Comparison of ENCODE assay signal across 12 cellular contexts in the genomic region with DNA sequence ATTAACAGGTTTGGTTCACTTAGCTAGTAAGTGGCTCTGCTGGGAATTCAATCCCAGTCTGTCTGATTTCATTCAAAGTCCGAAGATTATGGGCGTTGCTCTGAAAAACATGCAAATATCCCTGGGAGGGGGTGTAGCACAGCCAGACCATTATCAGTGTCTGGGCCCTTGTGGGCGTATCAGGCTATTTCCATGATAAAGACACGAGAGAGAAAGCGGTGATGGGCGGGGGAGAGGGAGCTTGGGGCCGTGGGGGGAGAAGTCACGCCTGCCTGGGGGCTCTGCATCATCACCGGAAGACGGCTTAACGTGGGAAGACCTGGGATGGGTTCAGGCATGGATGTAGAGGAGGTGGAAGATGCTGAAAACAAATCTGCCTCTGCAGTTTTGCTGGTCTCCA. TPM values are rescaled to one million over a fixed set of nuclear protein-coding genes. Genes with fewer than 3 reads are reported as not detected.
DNase-seq lines count a peak whose midpoint lies in the region; ATAC-seq and TF ChIP-seq lines count a peak whose summit lies in the region.
"Had no signal": no experiment of that assay in that cellular context is flagged by ENCODE, and none has a peak within 500 bp of the region (broad histone marks: within the 10 kb centered on the region; RNA-seq: fewer than 3 reads in every experiment).

No MANE protein-coding gene starts in this region.

- H3K27ac ChIP-seq in fibroblast of lung (ENCODE audit: insufficient read depth, low read length) (peak overlapping the region; percentile 72), rectal smooth muscle tissue (ENCODE audit: low read depth, low read length) (peak overlapping the region; percentile 90)

- H3K4me3 ChIP-seq in H7 (ENCODE audit: insufficient read depth, low read depth, low read length), result no peak overlapping the region
- H3K4me3 ChIP-seq in fibroblast of lung (replicated peaks in 1 of 4; ENCODE audit: control extremely low read depth in 1 of 4, insufficient read depth in 1 of 4, low read depth in 3 of 4, low read length in 4 of 4), result no peak overlapping the region
- H3K4me3 ChIP-seq in rectal smooth muscle tissue (ENCODE audit: low read length), result no peak overlapping the region
- H3K4me3 ChIP-seq: spleen had no signal

- no peaks in the 10 kb centered on the region for H3K36me3 ChIP-seq in H7 (replicated peaks; ENCODE audit: control insufficient read depth, insufficient read depth, low read length)
- H3K36me3 ChIP-seq in fibroblast of lung (ENCODE audit: control insufficient read depth, insufficient read depth, low read length), result peaks cover 10% of the 10 kb centered on the region
- H3K36me3 ChIP-seq in rectal smooth muscle tissue (ENCODE audit: control insufficient read depth, insufficient read depth, low read length), result no peaks in the 10 kb centered on the region

- ATAC-seq in GM18498 (IDR thresholded peaks at IDR 0.05; ENCODE audit: unreplicated experiment) (no peak), GM21529 (IDR thresholded peaks at IDR 0.05; ENCODE audit: unreplicated experiment) (no peak)

- H3K9me3 ChIP-seq in fibroblast of lung (ENCODE audit: control insufficient read depth, insufficient read depth, low read depth, low read length), result no peaks in the 10 kb centered on the region
- H3K9me3 ChIP-seq: spleen had no signal

- in situ Hi-C loops in SK-MEL-5 (cut with HindIII; ENCODE audit: low pct_unique_long_range_greater_than_20kb, low sequenced_read_pairs) (no loop called here), G401 (cut with HindIII; ENCODE audit: low sequenced_read_pairs) (no loop called here)

- no peak overlapping the region for H3K4me2 ChIP-seq in fibroblast of lung (ENCODE audit: extremely low read depth, insufficient read depth, low read length)

- DNase-seq in H7 (peak; percentile 80), SK-MEL-5 (ENCODE audit: low read depth, low spot score) (peak; percentile 72), fibroblast of lung (ENCODE audit: low read depth in 2 of 2) (no peak), G401 (ENCODE audit: low spot score) (no peak), NCI-H2081 (lab: John Stamatoyannopoulos, UW) (no peak)
- DNase-seq: activated naive CD8-positive, alpha-beta T cell treated with anti-CD3 and anti-CD28 coated beads for 36 hours; DMS53; GOT3; spleen had no signal

- peak overlapping the region; percentile 10 for H3K9ac ChIP-seq in fibroblast of lung (ENCODE audit: insufficient read depth, low read length)
- no peak overlapping the region for H3K9ac ChIP-seq in rectal smooth muscle tissue (ENCODE audit: low read length)

- no peak for TF ChIP-seq CTCF in fibroblast of lung (conservative IDR thresholded peaks at IDR 0.05 in 1 of 2, IDR thresholded peaks at IDR 0.05 in 1 of 2; ENCODE audit: low read depth in 1 of 2, low read length in 2 of 2)

- H3K27me3 ChIP-seq in H7 (ENCODE audit: control insufficient read depth, insufficient read depth, low read length), result no peaks in the 10 kb centered on the region
- H3K27me3 ChIP-seq in fibroblast of lung (ENCODE audit: control insufficient read depth, insufficient read depth, low read length), result no peaks in the 10 kb centered on the region
- H3K27me3 ChIP-seq in rectal smooth muscle tissue (ENCODE audit: control insufficient read depth, insufficient read depth, low read length), result no peaks in the 10 kb centered on the region
- H3K27me3 ChIP-seq: spleen had no signal

- H3K4me1 ChIP-seq in fibroblast of lung (ENCODE audit: control insufficient read depth, extremely low read depth, insufficient read depth, low read length) (peaks cover 32% of the 10 kb centered on the region), rectal smooth muscle tissue (ENCODE audit: control insufficient read depth, insufficient read depth, low read length) (peaks cover 70% of the 10 kb centered on the region)

- no peak overlapping the region for H2AFZ ChIP-seq in fibroblast of lung (ENCODE audit: low read length)

- no peaks in the 10 kb centered on the region for H3K79me2 ChIP-seq in fibroblast of lung (ENCODE audit: control insufficient read depth, insufficient read depth, low read length)

- no peaks in the 10 kb centered on the region for H4K20me1 ChIP-seq in fibroblast of lung (ENCODE audit: control insufficient read depth, extremely low read depth, insufficient read depth, low read length)

RNA-seq across cellular contexts. Expression of a gene that starts 25.8 kb away (rescaled TPM):
- total RNA-seq in H7 (2014; rRNA removed; shearing (Covaris generic)), result 8.6 and 10.3 TPM in 2 replicates
- 423 and 449 TPM in 2 replicates for total RNA-seq in SK-MEL-5 (2014; rRNA removed; shearing (Covaris generic))
- 356 and 396 TPM in 2 replicates for polyA plus RNA-seq in SK-MEL-5 (2015; cell fraction: cytosol; rRNA removed)
- polyA plus RNA-seq in SK-MEL-5 (2015; cell fraction: nucleus; rRNA removed), result 73.7 and 89.0 TPM in 2 replicates
- total RNA-seq in fibroblast of lung, result 12.8 and 21.0 TPM in 2 replicates
- polyA plus RNA-seq in fibroblast of lung, result 14.5 and 22.7 TPM in 2 replicates
- polyA plus RNA-seq in fibroblast of lung (2012), result 6.8 and 14.9 TPM in 2 replicates
- 58.6 and 102 TPM in 2 replicates for polyA minus RNA-seq in fibroblast of lung (ENCODE audit: low replicate concordance)
- 4.7 and 44.7 TPM in 2 replicates for total RNA-seq in G401 (2014; rRNA removed; shearing (Covaris generic))

Comparison
In these comparisons a context has a peak if more than half of its experiments do, and no peak if none do; other contexts are left out.
1. DNase-seq: peak in H7 (single experiment) and SK-MEL-5 (single experiment); none in fibroblast of lung (0 of 2), G401 (single experiment) and NCI-H2081 (0 of 2).